2 cellular contexts compared by ENCODE assay signal in the genomic region with DNA sequence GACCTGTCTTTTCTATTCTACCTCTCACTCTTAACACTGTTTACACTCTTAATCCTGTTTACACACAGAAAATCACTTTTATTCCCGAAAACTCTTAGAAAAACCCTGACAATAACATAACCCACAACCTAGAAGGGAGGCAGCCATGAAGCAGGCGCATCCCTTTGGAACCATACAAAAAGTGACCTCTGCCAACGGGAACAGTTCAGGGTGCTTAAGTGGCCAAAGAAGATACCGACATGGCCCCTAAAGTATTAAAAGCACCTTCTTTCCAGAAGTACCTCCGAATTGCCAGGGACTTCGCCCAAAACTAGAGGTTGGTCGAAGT.
TF ChIP-seq lines count a peak whose summit lies in the region.

No MANE protein-coding gene starts in this region.

TF ChIP-seq in H1, 55 proteins besides CTCF, POLR2A, EP300 and RAD21:
- TF ChIP-seq CEBPB (IDR thresholded peaks at IDR 0.05; ENCODE audit: low read depth, low read length) (no peak), CBX5 (IDR thresholded peaks at IDR 0.05; ENCODE audit: low read depth, low read length) (no peak), HDAC2 (IDR thresholded peaks at IDR 0.05; ENCODE audit: borderline replicate concordance in 1 of 2, low read depth in 2 of 2, low read length in 2 of 2) (no peak), EZH2 (IDR thresholded peaks at IDR 0.05; ENCODE audit: low read depth, low read length, severe bottlenecking) (no peak), RBBP5 (IDR thresholded peaks at IDR 0.05; ENCODE audit: borderline replicate concordance, low read depth, low read length) (no peak), ZNF274 (IDR thresholded peaks at IDR 0.05; ENCODE audit: borderline replicate concordance, extremely low read depth, low read length) (no peak), MAFK (IDR thresholded peaks at IDR 0.05; ENCODE audit: low read depth, low read length) (no peak), CHD1 (IDR thresholded peaks at IDR 0.05; ENCODE audit: low read depth, low read length) (no peak), RFX5 (IDR thresholded peaks at IDR 0.05; ENCODE audit: borderline replicate concordance, low read depth, low read length) (no peak), SRF (IDR thresholded peaks at IDR 0.05; ENCODE audit: low read depth, low read length) (no peak), CREB1 (IDR thresholded peaks at IDR 0.05) (no peak), TAF7 (optimal IDR thresholded peaks at IDR 0.05; ENCODE audit: borderline replicate concordance, low read depth, low read length) (no peak), GTF2F1 (IDR thresholded peaks at IDR 0.05; ENCODE audit: borderline replicate concordance, low read depth, low read length) (no peak), SIX5 (IDR thresholded peaks at IDR 0.05; ENCODE audit: low read depth, low read length) (no peak), HDAC6 (IDR thresholded peaks at IDR 0.05; ENCODE audit: low read depth, low read length) (no peak), BRCA1 (IDR thresholded peaks at IDR 0.05; ENCODE audit: low read depth, low read length) (no peak), NRF1 (IDR thresholded peaks at IDR 0.05; ENCODE audit: low read depth, low read length) (no peak), EGR1 (IDR thresholded peaks at IDR 0.05; ENCODE audit: borderline replicate concordance, low read depth, low read length) (no peak), SAP30 (IDR thresholded peaks at IDR 0.05; ENCODE audit: insufficient read depth, insufficient replicate concordance, low read length) (no peak)

TF ChIP-seq in neural cell, 6 proteins besides CTCF, POLR2A, EP300 and RAD21:
- TF ChIP-seq POLR2AphosphoS5 (IDR thresholded peaks at IDR 0.05) (no peak), REST (IDR thresholded peaks at IDR 0.05; ENCODE audit: borderline replicate concordance) (no peak), MXI1 (conservative IDR thresholded peaks at IDR 0.05; ENCODE audit: poor library complexity, severe bottlenecking) (no peak), TAF1 (IDR thresholded peaks at IDR 0.05; ENCODE audit: low read depth) (no peak), EZH2 (IDR thresholded peaks at IDR 0.05; ENCODE audit: borderline replicate concordance, insufficient read depth, low read length, poor library complexity, severe bottlenecking) (no peak), SMC3 (conservative IDR thresholded peaks at IDR 0.05; ENCODE audit: poor library complexity) (no peak)
